ENCODE assay signal across 1 cellular context in the genomic region with DNA sequence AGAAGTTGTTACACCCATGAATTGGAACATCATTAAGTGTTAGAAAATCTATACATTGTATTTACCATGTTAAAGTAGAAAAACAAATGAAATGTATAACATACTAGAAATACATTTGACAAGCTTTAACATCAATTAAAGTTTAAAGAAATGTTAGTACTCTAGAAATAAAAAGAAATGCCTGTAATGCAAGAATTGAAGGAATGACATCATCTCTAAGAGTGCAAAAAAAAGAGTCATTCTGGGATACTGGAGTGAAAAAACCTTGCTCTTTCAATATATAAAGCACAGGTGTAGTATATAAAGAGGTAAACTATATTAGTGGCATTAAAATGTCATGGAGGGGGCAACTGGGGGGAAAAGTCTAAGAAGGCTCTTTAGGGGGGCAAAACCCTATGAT.
TF ChIP-seq lines count a peak whose summit lies in the region.

No MANE protein-coding gene starts in this region.

TF ChIP-seq in HEK293, 187 proteins besides CTCF, POLR2A, EP300 and RAD21:
- TF ChIP-seq ZNF280C (tag by site-specific recombination; IDR thresholded peaks at IDR 0.05) (no peak), SP3 (tag by site-specific recombination; IDR thresholded peaks at IDR 0.05) (no peak), ZXDB (tag by site-specific recombination; IDR thresholded peaks at IDR 0.05) (no peak), ZNF488 (tag by site-specific recombination; IDR thresholded peaks at IDR 0.05) (no peak), ZNF549 (tag by site-specific recombination; IDR thresholded peaks at IDR 0.05) (no peak)
- TF ChIP-seq, protein P1, sequence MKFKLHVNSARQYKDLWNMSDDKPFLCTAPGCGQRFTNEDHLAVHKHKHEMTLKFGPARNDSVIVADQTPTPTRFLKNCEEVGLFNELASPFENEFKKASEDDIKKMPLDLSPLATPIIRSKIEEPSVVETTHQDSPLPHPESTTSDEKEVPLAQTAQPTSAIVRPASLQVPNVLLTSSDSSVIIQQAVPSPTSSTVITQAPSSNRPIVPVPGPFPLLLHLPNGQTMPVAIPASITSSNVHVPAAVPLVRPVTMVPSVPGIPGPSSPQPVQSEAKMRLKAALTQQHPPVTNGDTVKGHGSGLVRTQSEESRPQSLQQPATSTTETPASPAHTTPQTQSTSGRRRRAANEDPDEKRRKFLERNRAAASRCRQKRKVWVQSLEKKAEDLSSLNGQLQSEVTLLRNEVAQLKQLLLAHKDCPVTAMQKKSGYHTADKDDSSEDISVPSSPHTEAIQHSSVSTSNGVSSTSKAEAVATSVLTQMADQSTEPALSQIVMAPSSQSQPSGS (tag by site-specific recombination; IDR thresholded peaks at IDR 0.05; ENCODE audit: low read depth), result peak; percentile 71
TF ChIP-seq in HEK293: peak in this region for 1.
